In the genomic region with DNA sequence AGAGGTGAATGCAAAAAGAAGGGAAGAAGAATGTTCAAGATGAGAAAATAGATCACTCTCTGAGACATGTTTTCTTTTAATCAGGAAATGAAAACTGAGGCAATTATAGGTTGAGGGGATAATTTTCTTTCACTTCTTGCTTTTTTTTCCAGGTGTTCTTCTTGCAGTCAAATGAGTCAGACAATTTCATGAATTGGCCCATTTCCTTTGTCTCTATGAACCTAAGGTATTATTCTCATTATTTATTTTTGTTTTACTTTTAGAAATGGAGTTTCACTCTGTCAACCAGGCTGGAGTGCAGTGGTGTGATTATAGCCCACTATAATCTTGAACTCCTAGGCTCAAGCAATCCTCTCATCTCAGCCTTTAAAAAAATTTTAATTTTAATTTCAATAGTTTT, we compare ENCODE assay signal across 1 cellular context.
TF ChIP-seq lines count a peak whose summit lies in the region.

No MANE protein-coding gene starts in this region.

TF ChIP-seq in GM23338, 12 proteins besides CTCF, POLR2A, EP300 and RAD21 (continued from another document):
- no peak for TF ChIP-seq ZNF462 (CRISPR knock-in tag; IDR thresholded peaks at IDR 0.05)
